Comparison of ENCODE assay signal across 24 cellular contexts in genomic region chr7:16205481-16205880, GRCh38.
"Had no signal": no experiment of that assay in that cellular context is flagged by ENCODE, and none has a peak within 500 bp of the region (broad histone marks: within the 10 kb centered on the region; RNA-seq: fewer than 3 reads in every experiment).

No MANE protein-coding gene starts in this region.

- DNase-seq: activated CD4-positive, alpha-beta T cell treated with anti-CD3 and anti-CD28 coated beads for 48 hours; activated CD4-positive, alpha-beta T cell treated with anti-CD3 and anti-CD28 coated beads, Interleukin-2, amount 50 U/mL, for 4 hours; activated CD4-positive, CD25-positive, alpha-beta regulatory T cell treated with anti-CD3 and anti-CD28 coated beads, Interleukin-2, amount 50 U/mL, for 72 hours; activated CD8-positive, alpha-beta memory T cell treated with anti-CD3 and anti-CD28 coated beads, Interleukin-2, amount 50 U/mL, for 48 hours; activated CD8-positive, alpha-beta T cell treated with anti-CD3 and anti-CD28 coated beads, Interleukin-2, amount 10 ng/mL, durations not matched to agents 7 days and 5 days; activated T-cell treated with anti-CD3 and anti-CD28 coated beads, Interleukin-2, amount 50 U/mL, for 1 hour; amniotic stem cell; NCI-H1092; NCI-H1930; NCI-H2171; NCI-H226; NCI-H526; NCI-H774; NK-92 treated with Interleukin-12 subunit alpha and Interleukin-12 subunit beta, amount 100 ng/mL, for 24 hours; PC-3; SHP77; SW 1271 had no signal

- H3K4me2 ChIP-seq: KMS-11 had no signal

- H3K27ac Mint-ChIP-seq: activated CD8-positive, alpha-beta T cell treated with anti-CD3 and anti-CD28 coated beads, Interleukin-2, amount 10 ng/mL, durations not matched to agents 7 days and 5 days; activated naive CD4-positive, alpha-beta T cell treated with anti-CD3 and anti-CD28 coated beads, Interleukin-2, amount 50 U/mL, for 24 hours; brain; T-helper 2 cell treated with Interferon-gamma antibody and Interleukin-4, amounts not matched to agents 5 μg/mL and 100 μg/mL, for 36 hours; WTC11 had no signal

- H3K27ac ChIP-seq: KMS-11, SJSA1 had no signal

- H3K4me1 Mint-ChIP-seq: activated naive CD4-positive, alpha-beta T cell treated with anti-CD3 and anti-CD28 coated beads, Interleukin-2, amount 50 U/mL, for 24 hours had no signal

- H3K4me3 Mint-ChIP-seq: activated CD8-positive, alpha-beta T cell treated with anti-CD3 and anti-CD28 coated beads, Interleukin-2, amount 10 ng/mL, durations not matched to agents 7 days and 5 days; activated naive CD4-positive, alpha-beta T cell treated with anti-CD3 and anti-CD28 coated beads, Interleukin-2, amount 50 U/mL, for 24 hours; brain; T-helper 2 cell treated with Interferon-gamma antibody and Interleukin-4, amounts not matched to agents 5 μg/mL and 100 μg/mL, for 36 hours; WTC11 had no signal

- H3K36me3 Mint-ChIP-seq: activated naive CD4-positive, alpha-beta T cell treated with anti-CD3 and anti-CD28 coated beads, Interleukin-2, amount 50 U/mL, for 24 hours; brain; WTC11 had no signal

- H3K4me1 ChIP-seq: SJSA1 had no signal

- H3K9me3 Mint-ChIP-seq: activated naive CD4-positive, alpha-beta T cell treated with anti-CD3 and anti-CD28 coated beads, Interleukin-2, amount 50 U/mL, for 24 hours; T-helper 2 cell treated with Interferon-gamma antibody and Interleukin-4, amounts not matched to agents 5 μg/mL and 100 μg/mL, for 36 hours; WTC11 had no signal

- H3K27me3 ChIP-seq: SJSA1 had no signal

- H3K4me3 ChIP-seq: SJSA1 had no signal

- H3K36me3 ChIP-seq: SJSA1 had no signal

- H3K9ac ChIP-seq: KMS-11 had no signal

- H3K27me3 Mint-ChIP-seq: activated naive CD4-positive, alpha-beta T cell treated with anti-CD3 and anti-CD28 coated beads, Interleukin-2, amount 50 U/mL, for 24 hours had no signal

- H3K9me3 ChIP-seq: SJSA1 had no signal

- ATAC-seq: activated CD8-positive, alpha-beta T cell treated with anti-CD3 and anti-CD28 coated beads, Interleukin-2, amount 10 ng/mL, durations not matched to agents 7 days and 5 days; PC-3; SK-N-SH treated with all-trans-retinoic acid at 6 μM for 48 hours had no signal
